In the genomic region with DNA sequence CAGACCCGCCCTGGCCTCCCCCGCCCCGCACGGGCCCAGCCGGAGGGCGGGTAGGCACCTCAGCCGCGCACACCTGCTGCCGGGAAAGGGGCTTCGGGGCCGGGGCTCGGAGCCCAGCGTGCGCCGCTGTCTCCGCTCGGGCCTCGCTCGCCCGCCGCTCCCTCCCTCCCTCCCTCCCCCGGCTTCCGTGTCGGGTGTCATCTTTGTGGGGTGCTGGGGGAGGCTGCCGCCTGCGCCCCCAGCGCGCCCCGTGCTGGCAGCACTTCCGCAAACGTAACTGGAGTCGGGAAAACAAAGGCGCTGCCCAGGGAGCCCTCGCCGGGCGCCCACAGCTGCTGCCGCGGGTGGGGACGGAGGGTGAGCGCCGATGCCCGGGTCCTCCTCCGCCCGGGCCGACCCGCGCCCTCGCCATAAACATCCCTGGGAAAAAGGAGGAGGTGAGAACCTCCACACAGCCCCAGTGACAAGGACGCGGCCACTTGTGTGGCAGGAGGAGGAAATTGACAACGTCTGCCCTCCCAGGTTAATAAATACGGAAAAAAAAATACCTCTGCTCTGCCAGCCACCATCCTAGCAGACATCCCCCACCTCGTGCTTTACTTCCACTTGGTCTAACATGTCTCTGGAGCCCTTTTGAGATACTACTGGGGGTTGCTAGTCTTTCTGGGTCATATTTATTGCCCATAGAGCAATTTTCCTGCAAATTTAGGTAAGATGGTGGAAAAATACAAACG, we compare ENCODE assay signal across 1 cellular context.
TF ChIP-seq lines count a peak whose summit lies in the region.

No MANE protein-coding gene starts in this region.

TF ChIP-seq in HepG2, 621 proteins besides CTCF, POLR2A, EP300 and RAD21 (continued from another document and continues in another):
- peak; percentile 52; the same call in 1 of the 2 replicates for TF ChIP-seq KDM2A (CRISPR knock-in tag; IDR thresholded peaks at IDR 0.05; ENCODE audit: borderline replicate concordance, low read depth)
- TF ChIP-seq ZBTB44 (CRISPR knock-in tag; IDR thresholded peaks at IDR 0.05), result no peak
- no peak for TF ChIP-seq ZBTB46 (CRISPR knock-in tag; IDR thresholded peaks at IDR 0.05; ENCODE audit: borderline replicate concordance)
- TF ChIP-seq ZBTB37 (CRISPR knock-in tag; IDR thresholded peaks at IDR 0.05), result no peak
- TF ChIP-seq KLF13 (CRISPR knock-in tag; IDR thresholded peaks at IDR 0.05), result no peak
- no peak for TF ChIP-seq MZF1 (CRISPR knock-in tag; IDR thresholded peaks at IDR 0.05; ENCODE audit: borderline replicate concordance)
- no peak; the same call in 1 of the 2 replicates for TF ChIP-seq MIER3 (CRISPR knock-in tag; IDR thresholded peaks at IDR 0.05; ENCODE audit: borderline replicate concordance)
- TF ChIP-seq CREB1 (IDR thresholded peaks at IDR 0.05), result no peak
- TF ChIP-seq CREB1 (CRISPR knock-in tag; IDR thresholded peaks at IDR 0.05), result no peak
- TF ChIP-seq NAIF1 (CRISPR knock-in tag; IDR thresholded peaks at IDR 0.05; ENCODE audit: borderline replicate concordance), result no peak
- no peak for TF ChIP-seq MNT (IDR thresholded peaks at IDR 0.05)
- TF ChIP-seq MXD3 (CRISPR knock-in tag; IDR thresholded peaks at IDR 0.05), result no peak; the same call in 1 of the 2 replicates
- no peak for TF ChIP-seq MTF2 (CRISPR knock-in tag; IDR thresholded peaks at IDR 0.05; ENCODE audit: borderline replicate concordance)
- TF ChIP-seq JUNB (CRISPR knock-in tag; IDR thresholded peaks at IDR 0.05; ENCODE audit: borderline replicate concordance), result no peak
- TF ChIP-seq ZNF883 (CRISPR knock-in tag; IDR thresholded peaks at IDR 0.05; ENCODE audit: not compliant biosample characterization), result no peak
- TF ChIP-seq IRX3 (CRISPR knock-in tag; IDR thresholded peaks at IDR 0.05; ENCODE audit: borderline replicate concordance, low read depth), result no peak
- no peak for TF ChIP-seq ZNF383 (CRISPR knock-in tag; IDR thresholded peaks at IDR 0.05; ENCODE audit: borderline replicate concordance)
- TF ChIP-seq NRL (CRISPR knock-in tag; IDR thresholded peaks at IDR 0.05; ENCODE audit: borderline replicate concordance), result no peak
- peak; percentile 13 for TF ChIP-seq XRCC5 (optimal IDR thresholded peaks at IDR 0.05; ENCODE audit: low read length)
- no peak for TF ChIP-seq YEATS4 (CRISPR knock-in tag; IDR thresholded peaks at IDR 0.05; ENCODE audit: borderline replicate concordance)
- no peak; the same call in 1 of the 2 replicates for TF ChIP-seq AHR (CRISPR knock-in tag; IDR thresholded peaks at IDR 0.05)
- TF ChIP-seq ZNF496 (CRISPR knock-in tag; IDR thresholded peaks at IDR 0.05; ENCODE audit: insufficient replicate concordance), result no peak
- TF ChIP-seq BRD4 (CRISPR knock-in tag; IDR thresholded peaks at IDR 0.05), result no peak
- no peak for TF ChIP-seq ZNF317 (CRISPR knock-in tag; IDR thresholded peaks at IDR 0.05)
- TF ChIP-seq TBL1XR1 (IDR thresholded peaks at IDR 0.05; ENCODE audit: borderline replicate concordance, low read length, partially characterized antibody), result no peak
- TF ChIP-seq TCF7L2 (IDR thresholded peaks at IDR 0.05; ENCODE audit: low read depth, low read length), result no peak
- no peak for TF ChIP-seq HNRNPH1 (optimal IDR thresholded peaks at IDR 0.05; ENCODE audit: low read depth, low read length)
- no peak for TF ChIP-seq KLF9 (CRISPR knock-in tag; IDR thresholded peaks at IDR 0.05; ENCODE audit: low read depth)
- no peak for TF ChIP-seq ZNF878 (CRISPR knock-in tag; IDR thresholded peaks at IDR 0.05)
- TF ChIP-seq ZNF205 (CRISPR knock-in tag; IDR thresholded peaks at IDR 0.05), result no peak
- no peak for TF ChIP-seq GTF2F1 (IDR thresholded peaks at IDR 0.05; ENCODE audit: low read length)
- no peak for TF ChIP-seq SALL1 (CRISPR knock-in tag; IDR thresholded peaks at IDR 0.05)
- no peak for TF ChIP-seq U2AF1 (optimal IDR thresholded peaks at IDR 0.05; ENCODE audit: low read depth, low read length)
- TF ChIP-seq RBAK (CRISPR knock-in tag; IDR thresholded peaks at IDR 0.05), result no peak
- no peak for TF ChIP-seq NCOA2 (CRISPR knock-in tag; IDR thresholded peaks at IDR 0.05)
- no peak for TF ChIP-seq MTERF4 (CRISPR knock-in tag; IDR thresholded peaks at IDR 0.05)
- 0 out of 2 replicates have a peak, but pooled peaks have one; percentile 11 for TF ChIP-seq ZNF138 (CRISPR knock-in tag; IDR thresholded peaks at IDR 0.05; ENCODE audit: low read depth)
- TF ChIP-seq ONECUT2 (CRISPR knock-in tag; IDR thresholded peaks at IDR 0.05), result no peak
- TF ChIP-seq ZNF891 (CRISPR knock-in tag; IDR thresholded peaks at IDR 0.05), result no peak
- TF ChIP-seq ZNF30 (CRISPR knock-in tag; IDR thresholded peaks at IDR 0.05), result no peak
- no peak for TF ChIP-seq ZNF780A (CRISPR knock-in tag; IDR thresholded peaks at IDR 0.05)
- TF ChIP-seq, protein P1, sequence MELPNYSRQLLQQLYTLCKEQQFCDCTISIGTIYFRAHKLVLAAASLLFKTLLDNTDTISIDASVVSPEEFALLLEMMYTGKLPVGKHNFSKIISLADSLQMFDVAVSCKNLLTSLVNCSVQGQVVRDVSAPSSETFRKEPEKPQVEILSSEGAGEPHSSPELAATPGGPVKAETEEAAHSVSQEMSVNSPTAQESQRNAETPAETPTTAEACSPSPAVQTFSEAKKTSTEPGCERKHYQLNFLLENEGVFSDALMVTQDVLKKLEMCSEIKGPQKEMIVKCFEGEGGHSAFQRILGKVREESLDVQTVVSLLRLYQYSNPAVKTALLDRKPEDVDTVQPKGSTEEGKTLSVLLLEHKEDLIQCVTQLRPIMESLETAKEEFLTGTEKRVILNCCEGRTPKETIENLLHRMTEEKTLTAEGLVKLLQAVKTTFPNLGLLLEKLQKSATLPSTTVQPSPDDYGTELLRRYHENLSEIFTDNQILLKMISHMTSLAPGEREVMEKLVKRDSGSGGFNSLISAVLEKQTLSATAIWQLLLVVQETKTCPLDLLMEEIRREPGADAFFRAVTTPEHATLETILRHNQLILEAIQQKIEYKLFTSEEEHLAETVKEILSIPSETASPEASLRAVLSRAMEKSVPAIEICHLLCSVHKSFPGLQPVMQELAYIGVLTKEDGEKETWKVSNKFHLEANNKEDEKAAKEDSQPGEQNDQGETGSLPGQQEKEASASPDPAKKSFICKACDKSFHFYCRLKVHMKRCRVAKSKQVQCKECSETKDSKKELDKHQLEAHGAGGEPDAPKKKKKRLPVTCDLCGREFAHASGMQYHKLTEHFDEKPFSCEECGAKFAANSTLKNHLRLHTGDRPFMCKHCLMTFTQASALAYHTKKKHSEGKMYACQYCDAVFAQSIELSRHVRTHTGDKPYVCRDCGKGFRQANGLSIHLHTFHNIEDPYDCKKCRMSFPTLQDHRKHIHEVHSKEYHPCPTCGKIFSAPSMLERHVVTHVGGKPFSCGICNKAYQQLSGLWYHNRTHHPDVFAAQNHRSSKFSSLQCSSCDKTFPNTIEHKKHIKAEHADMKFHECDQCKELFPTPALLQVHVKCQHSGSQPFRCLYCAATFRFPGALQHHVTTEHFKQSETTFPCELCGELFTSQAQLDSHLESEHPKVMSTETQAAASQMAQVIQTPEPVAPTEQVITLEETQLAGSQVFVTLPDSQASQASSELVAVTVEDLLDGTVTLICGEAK (IDR thresholded peaks at IDR 0.05), result no peak
- TF ChIP-seq, protein P1 (CRISPR knock-in tag; IDR thresholded peaks at IDR 0.05), result 0 out of 2 replicates have a peak, but pooled peaks have one; percentile 25
- no peak for TF ChIP-seq HES4 (CRISPR knock-in tag; IDR thresholded peaks at IDR 0.05; ENCODE audit: borderline replicate concordance)
- TF ChIP-seq TOPORS (CRISPR knock-in tag; IDR thresholded peaks at IDR 0.05), result no peak
- no peak for TF ChIP-seq NFKBIZ (CRISPR knock-in tag; IDR thresholded peaks at IDR 0.05)
- no peak for TF ChIP-seq KMT2B (CRISPR knock-in tag; IDR thresholded peaks at IDR 0.05)
- peak; percentile 26; the same call in 1 of the 2 replicates for TF ChIP-seq ZNF768 (CRISPR knock-in tag; IDR thresholded peaks at IDR 0.05)
